Comparison of ENCODE assay signal across 9 cellular contexts in the genomic region with DNA sequence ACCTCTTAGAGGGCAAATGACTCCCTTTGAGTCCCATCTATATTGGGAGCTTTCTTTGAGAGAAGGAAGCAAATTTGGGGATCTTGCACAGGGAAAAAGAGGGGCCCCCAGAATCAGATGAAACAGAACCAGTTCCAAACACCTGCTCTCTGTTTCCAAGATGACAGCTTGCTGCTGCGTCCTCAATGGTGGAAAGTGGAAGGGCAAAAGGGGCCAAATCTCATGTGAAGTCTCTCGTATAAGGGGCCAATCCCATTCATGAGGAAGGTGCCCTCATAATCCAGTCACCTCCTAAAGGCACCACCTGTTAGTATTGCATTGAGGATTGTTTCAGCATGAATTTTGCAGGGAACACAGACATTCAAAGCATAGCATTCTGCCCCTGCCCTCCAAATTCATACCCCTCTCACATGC. TPM values are rescaled to one million over a fixed set of nuclear protein-coding genes. Genes with fewer than 3 reads are reported as not detected.
DNase-seq lines count a peak whose midpoint lies in the region; ATAC-seq and TF ChIP-seq lines count a peak whose summit lies in the region.
"Had no signal": no experiment of that assay in that cellular context is flagged by ENCODE, and none has a peak within 500 bp of the region (broad histone marks: within the 10 kb centered on the region; RNA-seq: fewer than 3 reads in every experiment).

No MANE protein-coding gene starts in this region.

- DNase-seq in activated T-cell treated with anti-CD3 and anti-CD28 coated beads, Interleukin-2, amount 50 U/mL, for 4 hours = no peak
- DNase-seq in activated T-cell treated with anti-CD3 and anti-CD28 coated beads, Interleukin-2, amount 50 U/mL, for 1 hour = no peak
- DNase-seq in body of pancreas = no peak
- no peak for DNase-seq in mesenchymal stem cell
- no peak for DNase-seq in tibial nerve (ENCODE audit: low spot score in 2 of 2)
- DNase-seq in RKO (ENCODE audit: low spot score) = no peak

- no peak overlapping the region for H2BK5ac ChIP-seq in mesenchymal stem cell (ENCODE audit: low read depth, low read length, poor library complexity, severe bottlenecking)

- H3K36me3 ChIP-seq in body of pancreas (replicated peaks in 1 of 2; ENCODE audit: insufficient read depth in 1 of 2, low read depth in 2 of 2) (peaks cover 0 to 6% of the 10 kb centered on the region in 2 donors), mesenchymal stem cell (ENCODE audit: control insufficient read depth in 1 of 2, insufficient read depth in 2 of 2, low read depth in 1 of 2, low read length in 2 of 2) (peaks cover 4 to 31% of the 10 kb centered on the region in 2 experiments), tibial nerve (peaks cover 0 to 20% (median 2%) of the 10 kb centered on the region in 3 donors)

- H3K23ac ChIP-seq in mesenchymal stem cell (ENCODE audit: low read length in 2 of 2) = no peak overlapping the region

- H2BK15ac ChIP-seq in mesenchymal stem cell (ENCODE audit: low read depth, poor library complexity, severe bottlenecking) = no peak overlapping the region

- H3K9me3 ChIP-seq in body of pancreas (no peaks in the 10 kb centered on the region), mesenchymal stem cell (ENCODE audit: control insufficient read depth, low read length) (no peaks in the 10 kb centered on the region), tibial nerve (no peaks in the 10 kb centered on the region)

- no peak overlapping the region for H3K4me3 ChIP-seq in body of pancreas
- H3K4me3 ChIP-seq in mesenchymal stem cell (ENCODE audit: insufficient read depth in 1 of 2, low read depth in 1 of 2, low read length in 2 of 2) = peak overlapping the region in 1 of 2 experiments; percentile 78
- H3K4me3 ChIP-seq in tibial nerve = peak overlapping the region; percentile 45 to 86 (median 66)

- peak overlapping the region; percentile 9 to 91 for H2BK12ac ChIP-seq in mesenchymal stem cell (ENCODE audit: low read length in 2 of 2)

- H2AK5ac ChIP-seq in mesenchymal stem cell (ENCODE audit: low read length, severe bottlenecking) = no peak overlapping the region

- H3K27ac ChIP-seq in body of pancreas (peak overlapping the region; percentile 92 to 99 (median 97)), mesenchymal stem cell (ENCODE audit: low read length, poor library complexity, severe bottlenecking) (no peak overlapping the region), tibial nerve (peak overlapping the region; percentile 84 to 97 (median 95))
- H3K27ac ChIP-seq: C4-2B had no signal

- intact Hi-C loops in body of pancreas (cut with DNase I) = no loop called here

- TF ChIP-seq CTCF in body of pancreas (IDR thresholded peaks at IDR 0.05) (no peak), tibial nerve (IDR thresholded peaks at IDR 0.05) (no peak)

- H3K4ac ChIP-seq in mesenchymal stem cell (ENCODE audit: low read depth in 1 of 2, low read length in 2 of 2) = peak overlapping the region in 1 of 2 experiments; percentile 88

- no peak for TF ChIP-seq EP300 in tibial nerve (IDR thresholded peaks at IDR 0.05)

- H3K27me3 ChIP-seq in body of pancreas = no peaks in the 10 kb centered on the region
- H3K27me3 ChIP-seq in mesenchymal stem cell (ENCODE audit: control insufficient read depth in 1 of 2, insufficient read depth in 1 of 2, low read length in 2 of 2) = no peaks in the 10 kb centered on the region
- no peaks in the 10 kb centered on the region for H3K27me3 ChIP-seq in tibial nerve

- no peak overlapping the region for H3K4me2 ChIP-seq in mesenchymal stem cell (ENCODE audit: low read length, poor library complexity, severe bottlenecking)

- no peak overlapping the region for H3K18ac ChIP-seq in mesenchymal stem cell (ENCODE audit: low read depth in 1 of 2, low read length in 2 of 2)

- peaks cover 10% of the 10 kb centered on the region for H3K36me3 Mint-ChIP-seq in activated T-cell treated with anti-CD3 and anti-CD28 coated beads, Interleukin-2, amount 50 U/mL, for 4 hours (ENCODE audit: insufficient read depth)

- H3K27me3 Mint-ChIP-seq in activated T-cell treated with anti-CD3 and anti-CD28 coated beads, Interleukin-2, amount 50 U/mL, for 4 hours (ENCODE audit: low read depth) = no peaks in the 10 kb centered on the region

- no peak for ATAC-seq in activated T-cell treated with anti-CD3 and anti-CD28 coated beads, Interleukin-2, amount 50 U/mL, for 4 hours
- ATAC-seq in body of pancreas (no peak), HG02970 (IDR thresholded peaks at IDR 0.05; ENCODE audit: low FRiP score, unreplicated experiment) (no peak)
- ATAC-seq in activated CD4-positive, CD25-positive, alpha-beta regulatory T cell treated with anti-CD3 and anti-CD28 coated beads, Interleukin-2, amount 50 U/mL, for 24 hours = no peak

- peaks cover 62% of the 10 kb centered on the region for H3K4me1 Mint-ChIP-seq in activated T-cell treated with anti-CD3 and anti-CD28 coated beads, Interleukin-2, amount 50 U/mL, for 4 hours (ENCODE audit: low read depth)

- no peaks in the 10 kb centered on the region for H3K9me3 Mint-ChIP-seq in activated T-cell treated with anti-CD3 and anti-CD28 coated beads, Interleukin-2, amount 50 U/mL, for 4 hours

- no peak overlapping the region for H4K8ac ChIP-seq in mesenchymal stem cell (ENCODE audit: low read length)

- H2BK120ac ChIP-seq in mesenchymal stem cell (ENCODE audit: low read depth, low read length) = no peak overlapping the region

- peak overlapping the region; percentile 58 for H2AFZ ChIP-seq in mesenchymal stem cell (ENCODE audit: low read depth, low read length)

- no peak overlapping the region for H3K14ac ChIP-seq in mesenchymal stem cell (ENCODE audit: low read length in 2 of 2)

- H3K4me1 ChIP-seq in body of pancreas (peaks cover 61% of the 10 kb centered on the region), mesenchymal stem cell (ENCODE audit: control insufficient read depth, insufficient read depth, low read depth, low read length) (peaks cover 19% of the 10 kb centered on the region), tibial nerve (peaks cover 0 to 62% (median 23%) of the 10 kb centered on the region in 4 donors)

- WGBS in body of pancreas, 2 donors = 58 to 63% methylated on average over 2 of the region's 2 CpGs
- 100% methylated on average over 2 of the region's 2 CpGs for WGBS in mesenchymal stem cell
- WGBS in tibial nerve, 2 donors = 80 to 96% methylated on average over 2 of the region's 2 CpGs

- TF ChIP-seq POLR2A in body of pancreas (IDR thresholded peaks at IDR 0.05) (no peak), tibial nerve (IDR thresholded peaks at IDR 0.05) (no peak)

- H3K79me1 ChIP-seq in mesenchymal stem cell (replicated peaks; ENCODE audit: low read length, poor library complexity, severe bottlenecking) = peaks cover 5% of the 10 kb centered on the region

- H3K4me3 Mint-ChIP-seq in activated T-cell treated with anti-CD3 and anti-CD28 coated beads, Interleukin-2, amount 50 U/mL, for 4 hours = peak overlapping the region; percentile 79

- H3K9ac ChIP-seq in mesenchymal stem cell (ENCODE audit: low read length) = peak overlapping the region; percentile 90

- no peak overlapping the region for H4K91ac ChIP-seq in mesenchymal stem cell (ENCODE audit: low read length)

RNA-seq across cellular contexts. Expression of a gene that starts 0.5 kb away (rescaled TPM):
- total RNA-seq in activated T-cell treated with anti-CD3 and anti-CD28 coated beads, Interleukin-2, amount 50 U/mL, for 4 hours = 10 to 100 TPM; 16.7 to 19.3 (median 18.0) TPM
- total RNA-seq in body of pancreas (10 to 100 TPM; 19.1 to 80.4 TPM), tibial nerve (10 to 100 TPM; 21.3 to 29.0 (median 23.1) TPM)
- 22.3 TPM for polyA plus RNA-seq in mesenchymal stem cell (2013, experiment 1 of 2)
- polyA plus RNA-seq in mesenchymal stem cell (2013, experiment 2 of 2) = 23.4 TPM

Comparison
In these comparisons a context has a peak if more than half of its experiments do, and no peak if none do; other contexts are left out.
1. H3K4me3 ChIP-seq: peak in tibial nerve (4 of 4); none in body of pancreas (0 of 2).